ENCODE assay signal across 1 cellular context in the genomic region with DNA sequence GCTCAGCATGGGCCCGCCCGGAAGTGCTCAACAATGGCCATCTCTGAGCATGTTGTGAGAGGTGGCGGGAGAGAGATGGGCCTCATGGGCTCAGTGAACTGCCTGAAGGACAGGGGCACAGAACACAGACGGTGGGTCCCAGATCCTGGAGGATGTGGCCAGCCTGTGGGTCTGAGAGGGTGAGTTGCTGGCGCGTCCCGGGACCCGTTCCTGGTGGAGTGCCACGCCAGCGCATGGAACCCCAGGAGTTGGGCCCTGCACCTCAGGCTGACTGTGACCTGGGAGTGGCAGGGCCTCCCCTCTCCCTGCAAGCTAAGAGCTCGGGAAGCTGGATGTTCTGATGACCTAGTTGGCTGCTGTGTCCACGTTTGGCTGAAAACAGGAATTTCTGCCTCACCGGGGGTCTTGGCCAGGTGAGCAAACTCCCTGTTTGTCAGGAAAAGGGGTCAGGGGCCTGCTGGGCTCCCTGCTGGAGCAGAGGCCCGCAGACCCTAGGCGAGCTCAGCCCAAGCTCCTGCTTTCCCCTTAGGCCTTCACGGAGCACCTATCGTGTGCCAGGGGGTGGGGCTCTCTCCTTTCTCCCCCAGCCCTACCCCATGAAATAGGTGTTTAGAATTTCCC.
TF ChIP-seq lines count a peak whose summit lies in the region.

No MANE protein-coding gene starts in this region.

TF ChIP-seq in SK-N-SH, 30 proteins besides CTCF, POLR2A, EP300 and RAD21 (continued from another document):
- TF ChIP-seq, protein P1, sequence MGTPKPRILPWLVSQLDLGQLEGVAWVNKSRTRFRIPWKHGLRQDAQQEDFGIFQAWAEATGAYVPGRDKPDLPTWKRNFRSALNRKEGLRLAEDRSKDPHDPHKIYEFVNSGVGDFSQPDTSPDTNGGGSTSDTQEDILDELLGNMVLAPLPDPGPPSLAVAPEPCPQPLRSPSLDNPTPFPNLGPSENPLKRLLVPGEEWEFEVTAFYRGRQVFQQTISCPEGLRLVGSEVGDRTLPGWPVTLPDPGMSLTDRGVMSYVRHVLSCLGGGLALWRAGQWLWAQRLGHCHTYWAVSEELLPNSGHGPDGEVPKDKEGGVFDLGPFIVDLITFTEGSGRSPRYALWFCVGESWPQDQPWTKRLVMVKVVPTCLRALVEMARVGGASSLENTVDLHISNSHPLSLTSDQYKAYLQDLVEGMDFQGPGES (IDR thresholded peaks at IDR 0.05; ENCODE audit: low read depth, low read length) = no peak
- TF ChIP-seq TCF12 (IDR thresholded peaks at IDR 0.05) (no peak), MXI1 (IDR thresholded peaks at IDR 0.05; ENCODE audit: low read depth, low read length) (no peak), JUND (IDR thresholded peaks at IDR 0.05) (no peak), EZH2phosphoT487 (IDR thresholded peaks at IDR 0.05; ENCODE audit: borderline replicate concordance, low read depth) (no peak), FOSL2 (IDR thresholded peaks at IDR 0.05; ENCODE audit: borderline replicate concordance, low read depth) (no peak), NFIC (IDR thresholded peaks at IDR 0.05; ENCODE audit: borderline replicate concordance) (no peak), SIN3A (IDR thresholded peaks at IDR 0.05; ENCODE audit: borderline replicate concordance, low read depth, low read length) (no peak), RXRA (IDR thresholded peaks at IDR 0.05; ENCODE audit: borderline replicate concordance, low read depth) (no peak)
- TF ChIP-seq, protein P2, sequence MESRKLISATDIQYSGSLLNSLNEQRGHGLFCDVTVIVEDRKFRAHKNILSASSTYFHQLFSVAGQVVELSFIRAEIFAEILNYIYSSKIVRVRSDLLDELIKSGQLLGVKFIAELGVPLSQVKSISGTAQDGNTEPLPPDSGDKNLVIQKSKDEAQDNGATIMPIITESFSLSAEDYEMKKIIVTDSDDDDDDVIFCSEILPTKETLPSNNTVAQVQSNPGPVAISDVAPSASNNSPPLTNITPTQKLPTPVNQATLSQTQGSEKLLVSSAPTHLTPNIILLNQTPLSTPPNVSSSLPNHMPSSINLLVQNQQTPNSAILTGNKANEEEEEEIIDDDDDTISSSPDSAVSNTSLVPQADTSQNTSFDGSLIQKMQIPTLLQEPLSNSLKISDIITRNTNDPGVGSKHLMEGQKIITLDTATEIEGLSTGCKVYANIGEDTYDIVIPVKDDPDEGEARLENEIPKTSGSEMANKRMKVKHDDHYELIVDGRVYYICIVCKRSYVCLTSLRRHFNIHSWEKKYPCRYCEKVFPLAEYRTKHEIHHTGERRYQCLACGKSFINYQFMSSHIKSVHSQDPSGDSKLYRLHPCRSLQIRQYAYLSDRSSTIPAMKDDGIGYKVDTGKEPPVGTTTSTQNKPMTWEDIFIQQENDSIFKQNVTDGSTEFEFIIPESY (IDR thresholded peaks at IDR 0.05; ENCODE audit: borderline replicate concordance, low read depth) = no peak
- TF ChIP-seq, protein P3, sequence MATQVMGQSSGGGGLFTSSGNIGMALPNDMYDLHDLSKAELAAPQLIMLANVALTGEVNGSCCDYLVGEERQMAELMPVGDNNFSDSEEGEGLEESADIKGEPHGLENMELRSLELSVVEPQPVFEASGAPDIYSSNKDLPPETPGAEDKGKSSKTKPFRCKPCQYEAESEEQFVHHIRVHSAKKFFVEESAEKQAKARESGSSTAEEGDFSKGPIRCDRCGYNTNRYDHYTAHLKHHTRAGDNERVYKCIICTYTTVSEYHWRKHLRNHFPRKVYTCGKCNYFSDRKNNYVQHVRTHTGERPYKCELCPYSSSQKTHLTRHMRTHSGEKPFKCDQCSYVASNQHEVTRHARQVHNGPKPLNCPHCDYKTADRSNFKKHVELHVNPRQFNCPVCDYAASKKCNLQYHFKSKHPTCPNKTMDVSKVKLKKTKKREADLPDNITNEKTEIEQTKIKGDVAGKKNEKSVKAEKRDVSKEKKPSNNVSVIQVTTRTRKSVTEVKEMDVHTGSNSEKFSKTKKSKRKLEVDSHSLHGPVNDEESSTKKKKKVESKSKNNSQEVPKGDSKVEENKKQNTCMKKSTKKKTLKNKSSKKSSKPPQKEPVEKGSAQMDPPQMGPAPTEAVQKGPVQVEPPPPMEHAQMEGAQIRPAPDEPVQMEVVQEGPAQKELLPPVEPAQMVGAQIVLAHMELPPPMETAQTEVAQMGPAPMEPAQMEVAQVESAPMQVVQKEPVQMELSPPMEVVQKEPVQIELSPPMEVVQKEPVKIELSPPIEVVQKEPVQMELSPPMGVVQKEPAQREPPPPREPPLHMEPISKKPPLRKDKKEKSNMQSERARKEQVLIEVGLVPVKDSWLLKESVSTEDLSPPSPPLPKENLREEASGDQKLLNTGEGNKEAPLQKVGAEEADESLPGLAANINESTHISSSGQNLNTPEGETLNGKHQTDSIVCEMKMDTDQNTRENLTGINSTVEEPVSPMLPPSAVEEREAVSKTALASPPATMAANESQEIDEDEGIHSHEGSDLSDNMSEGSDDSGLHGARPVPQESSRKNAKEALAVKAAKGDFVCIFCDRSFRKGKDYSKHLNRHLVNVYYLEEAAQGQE (IDR thresholded peaks at IDR 0.05; ENCODE audit: low read depth, low read length) = no peak
TF ChIP-seq in SK-N-SH: peak in this region for 0.
